In genomic region chr12:49346659-49347306, GRCh38 we compare ENCODE assay signal across 8 cellular contexts. TPM values are rescaled to one million over a fixed set of nuclear protein-coding genes. Genes with fewer than 3 reads are reported as not detected.
A peak's percentile ranks its signal among the peaks of the same experiment; 100 is the strongest.
DNase-seq lines count a peak whose midpoint lies in the region; ATAC-seq and TF ChIP-seq lines count a peak whose summit lies in the region.

Gene DNAJC22, plus strand, starts transcription at chr12:49346888. Its CDS starts 1,985 bp downstream, at chr12:49348873.

- TF ChIP-seq CTCF in CD14-positive monocyte (IDR thresholded peaks at IDR 0.05) (no peak), WERI-Rb-1 (IDR thresholded peaks at IDR 0.05; ENCODE audit: low read depth, low read length) (no peak), fibroblast of the aortic adventitia (IDR thresholded peaks at IDR 0.05; ENCODE audit: insufficient read depth, low read length) (no peak), prostate gland (IDR thresholded peaks at IDR 0.05) (no peak)

- H3K27ac ChIP-seq in WERI-Rb-1 (no peak within 1 kb of the TSS), prostate gland (no peak within 1 kb of the TSS)

- H3K27me3 Mint-ChIP-seq in CD14-positive monocyte (ENCODE audit: low read depth in 3 of 3) = peaks cover 72 to 97% (median 93%) of the 10 kb centered on the region in 3 donors

- H3K4me3 Mint-ChIP-seq in CD14-positive monocyte = peak within 1 kb of the TSS; percentile 70 to 94

- H3K4me3 ChIP-seq in HAP-1 (peak within 1 kb of the TSS; percentile 16), WERI-Rb-1 (ENCODE audit: low read depth, low read length) (peak within 1 kb of the TSS; percentile 32), fibroblast of the aortic adventitia (ENCODE audit: low read depth, low read length) (peak within 1 kb of the TSS; percentile 39), prostate gland (peak within 1 kb of the TSS; percentile 13 to 29)

- peaks cover 40% of the 10 kb centered on the region for H3K4me1 Mint-ChIP-seq in CD14-positive monocyte

- H3K36me3 ChIP-seq in HAP-1 (replicated peaks) (no peaks in the 10 kb centered on the region), WERI-Rb-1 (no peaks in the 10 kb centered on the region), prostate gland (no peaks in the 10 kb centered on the region)

- H3K27ac Mint-ChIP-seq in CD14-positive monocyte = no peak within 1 kb of the TSS

- in situ Hi-C loops in HAP-1 (cut with MboI; ENCODE audit: low sequenced_read_pairs) = no loop called here

- intact Hi-C loops in CD14-positive monocyte (cut with micrococcal nuclease) (loop anchor here in 1 of 2 donors (10.0 kb wide), 1 partner anchor 282 kb away; the partner anchor contains the start of genes KMT2D and RHEBL1), prostate gland (cut with DNase I) (no loop called here)

- ATAC-seq in HG03354 (IDR thresholded peaks at IDR 0.05; ENCODE audit: poor library complexity, severe bottlenecking, unreplicated experiment) (no peak), GM19467 (IDR thresholded peaks at IDR 0.05; ENCODE audit: unreplicated experiment) (no peak)

- no peaks in the 10 kb centered on the region for H3K27me3 ChIP-seq in HAP-1 (ENCODE audit: low read depth)
- peaks cover 53% of the 10 kb centered on the region for H3K27me3 ChIP-seq in WERI-Rb-1 (ENCODE audit: insufficient read depth, low read depth, severe bottlenecking)
- H3K27me3 ChIP-seq in prostate gland (replicated peaks; ENCODE audit: insufficient read depth) = peaks cover 11% of the 10 kb centered on the region

- H3K36me3 Mint-ChIP-seq in CD14-positive monocyte = peaks cover 6 to 10% of the 10 kb centered on the region in 2 donors

- WGBS in prostate gland = 7% methylated on average over 36 of the region's 47 CpGs

- peaks cover 0 to 26% (median 11%) of the 10 kb centered on the region in 7 donors for H3K9me3 Mint-ChIP-seq in CD14-positive monocyte

- H3K9me3 ChIP-seq in HAP-1 (no peaks in the 10 kb centered on the region), WERI-Rb-1 (ENCODE audit: severe bottlenecking) (no peaks in the 10 kb centered on the region), prostate gland (no peaks in the 10 kb centered on the region)

- TF ChIP-seq POLR2A in prostate gland (IDR thresholded peaks at IDR 0.05) = no peak

- DNase-seq in CD14-positive monocyte (ENCODE audit: low spot score) = no peak
- peak in 1 of 2 experiments; percentile 37 for DNase-seq in HAP-1 (ENCODE audit: low spot score in 2 of 2)
- DNase-seq in WERI-Rb-1 = peak; percentile 39
- DNase-seq in fibroblast of the aortic adventitia (ENCODE audit: low read depth) = no peak
- no peak for DNase-seq in prostate gland (ENCODE audit: low spot score)
- DNase-seq in cerebellar cortex (ENCODE audit: low spot score) = no peak

- H3K4me1 ChIP-seq in HAP-1 = peaks cover 20% of the 10 kb centered on the region
- peaks cover 29% of the 10 kb centered on the region for H3K4me1 ChIP-seq in prostate gland (replicated peaks)

RNA-seq across cellular contexts. Expression of gene DNAJC22, which starts in this region (rescaled TPM):
- not detected for polyA plus RNA-seq in CD14-positive monocyte
- total RNA-seq in fibroblast of the aortic adventitia (ENCODE audit: low replicate concordance) (1.6 and 2.5 TPM in 2 replicates), prostate gland (1 to 10 TPM in 1 of 2 donors, under 1 TPM in 1; 0.23 to 4.3 TPM)
